In genomic region chr7:80309971-80310549, GRCh38 we compare ENCODE assay signal across 20 cellular contexts.
"Had no signal": no experiment of that assay in that cellular context is flagged by ENCODE, and none has a peak within 500 bp of the region (broad histone marks: within the 10 kb centered on the region; RNA-seq: fewer than 3 reads in every experiment).

No MANE protein-coding gene starts in this region.

- H3K27me3 Mint-ChIP-seq: activated CD4-positive, alpha-beta memory T cell treated with anti-CD3 and anti-CD28 coated beads, Interleukin-2, amount 10 ng/mL, durations not matched to agents 7 days and 5 days; activated naive CD8-positive, alpha-beta T cell treated with anti-CD3 and anti-CD28 coated beads for 36 hours; T-helper 17 cell had no signal

- H3K4me2 ChIP-seq: hepatocyte had no signal

- H3K36me3 ChIP-seq: sigmoid colon, spleen, tibial nerve, WERI-Rb-1 had no signal

- H3K4me1 ChIP-seq: spleen had no signal

- H3K4me3 ChIP-seq: body of pancreas, dorsolateral prefrontal cortex, hepatocyte, sigmoid colon, spleen, tibial nerve had no signal

- DNase-seq: activated CD4-positive, alpha-beta memory T cell treated with anti-CD3 and anti-CD28 coated beads, Interleukin-2, amount 10 ng/mL, durations not matched to agents 7 days and 5 days; activated CD4-positive, alpha-beta T cell treated with anti-CD3 and anti-CD28 coated beads for 1 hour; activated gamma-delta T cell treated with Interleukin-2 at 50 U/mL for 16 hours; activated naive CD8-positive, alpha-beta T cell treated with anti-CD3 and anti-CD28 coated beads for 36 hours; amygdala; body of pancreas; caudate nucleus; dorsolateral prefrontal cortex; foreskin keratinocyte; left cardiac atrium; nephron progenitor cell; nucleus accumbens; posterior cingulate gyrus; sigmoid colon; spleen; T-helper 17 cell; WERI-Rb-1 had no signal

- H3K4me1 Mint-ChIP-seq: activated CD4-positive, alpha-beta memory T cell treated with anti-CD3 and anti-CD28 coated beads, Interleukin-2, amount 10 ng/mL, durations not matched to agents 7 days and 5 days; T-helper 17 cell had no signal

- H3K27ac Mint-ChIP-seq: activated CD4-positive, alpha-beta memory T cell treated with anti-CD3 and anti-CD28 coated beads, Interleukin-2, amount 10 ng/mL, durations not matched to agents 7 days and 5 days; activated naive CD8-positive, alpha-beta T cell treated with anti-CD3 and anti-CD28 coated beads for 36 hours; nephron progenitor cell; stimulated activated naive CD8-positive, alpha-beta T cell treated with anti-CD3 and anti-CD28 coated beads, Interleukin-15, Interleukin-2, amounts not matched to agents 100 ng/mL and 50 ng/mL, for 24 hours; T-helper 17 cell had no signal

- H2AFZ ChIP-seq: hepatocyte had no signal

- H3K27ac ChIP-seq: body of pancreas, dorsolateral prefrontal cortex, foreskin keratinocyte, hepatocyte, sigmoid colon, spleen, tibial nerve, WERI-Rb-1 had no signal

- H3K27me3 ChIP-seq: body of pancreas, dorsolateral prefrontal cortex, foreskin keratinocyte, hepatocyte, sigmoid colon, spleen, tibial nerve had no signal

- H3K4me3 Mint-ChIP-seq: activated CD4-positive, alpha-beta memory T cell treated with anti-CD3 and anti-CD28 coated beads, Interleukin-2, amount 10 ng/mL, durations not matched to agents 7 days and 5 days; activated naive CD8-positive, alpha-beta T cell treated with anti-CD3 and anti-CD28 coated beads for 36 hours; nephron progenitor cell; stimulated activated naive CD8-positive, alpha-beta T cell treated with anti-CD3 and anti-CD28 coated beads, Interleukin-15, Interleukin-2, amounts not matched to agents 100 ng/mL and 50 ng/mL, for 24 hours; T-helper 17 cell had no signal

- H3K9me3 Mint-ChIP-seq: nephron progenitor cell had no signal

- H3K79me2 ChIP-seq: hepatocyte had no signal

- ATAC-seq: body of pancreas, foreskin keratinocyte, left cardiac atrium, T-helper 17 cell had no signal

- H3K9me3 ChIP-seq: body of pancreas, sigmoid colon, tibial nerve had no signal
